ENCODE assay signal across 10 cellular contexts in genomic region chr13:37751025-37751424, GRCh38.
"Had no signal": no experiment of that assay in that cellular context is flagged by ENCODE, and none has a peak within 500 bp of the region (broad histone marks: within the 10 kb centered on the region; RNA-seq: fewer than 3 reads in every experiment).

No MANE protein-coding gene starts in this region.

- H3K36me3 ChIP-seq: HAP-1 had no signal

- H3K9ac ChIP-seq: GM23248 had no signal

- H3K9me3 ChIP-seq: HAP-1 had no signal

- H3K4me3 Mint-ChIP-seq: GM23338, HFFc6 had no signal

- H2AFZ ChIP-seq: GM23248, GM23338 had no signal

- H3K4me2 ChIP-seq: GM23338 had no signal

- DNase-seq: GM23248, GOT3, H7, HCEC 1CT, HFFc6 had no signal

- FAIRE-seq: H1, H54 had no signal

- H3K4me1 ChIP-seq: HAP-1 had no signal

- H3K4me3 ChIP-seq: GM23248, GM23338, HAP-1 had no signal

- ATAC-seq: GM23338, HCT116 had no signal

- H3K9me3 Mint-ChIP-seq: GM23338, HFFc6 had no signal

- H3K27ac ChIP-seq: GM23248 had no signal

- H3K27ac Mint-ChIP-seq: GM23338, HFFc6 had no signal
